Comparison of ENCODE assay signal across 1 cellular context in the genomic region with DNA sequence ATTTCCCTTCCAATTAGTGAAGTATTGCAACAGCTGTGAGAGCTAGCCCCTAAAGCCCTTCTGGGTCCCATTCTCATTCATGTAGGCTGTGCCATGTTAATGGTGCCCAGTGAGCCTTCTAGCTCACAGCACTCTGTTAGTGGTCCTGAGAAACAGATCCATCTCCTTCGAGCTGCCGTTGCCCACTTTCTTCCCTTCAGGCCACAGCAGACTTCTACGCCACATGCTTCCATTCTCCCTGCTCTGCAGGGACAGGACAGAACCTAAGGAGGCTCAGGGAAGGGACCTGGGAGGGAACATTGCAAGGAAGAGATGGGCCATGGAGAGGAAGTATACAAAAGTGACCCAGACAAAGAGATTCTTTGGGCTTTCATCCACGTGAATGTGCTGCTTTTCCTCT.
TF ChIP-seq lines count a peak whose summit lies in the region.

No MANE protein-coding gene starts in this region.

TF ChIP-seq in IMR-90, 13 proteins besides CTCF, POLR2A, EP300 and RAD21:
- TF ChIP-seq MAZ (IDR thresholded peaks at IDR 0.05; ENCODE audit: borderline replicate concordance, low read depth, low read length) = no peak
- no peak for TF ChIP-seq CHD1 (IDR thresholded peaks at IDR 0.05; ENCODE audit: low read depth, low read length)
- TF ChIP-seq, protein P1, sequence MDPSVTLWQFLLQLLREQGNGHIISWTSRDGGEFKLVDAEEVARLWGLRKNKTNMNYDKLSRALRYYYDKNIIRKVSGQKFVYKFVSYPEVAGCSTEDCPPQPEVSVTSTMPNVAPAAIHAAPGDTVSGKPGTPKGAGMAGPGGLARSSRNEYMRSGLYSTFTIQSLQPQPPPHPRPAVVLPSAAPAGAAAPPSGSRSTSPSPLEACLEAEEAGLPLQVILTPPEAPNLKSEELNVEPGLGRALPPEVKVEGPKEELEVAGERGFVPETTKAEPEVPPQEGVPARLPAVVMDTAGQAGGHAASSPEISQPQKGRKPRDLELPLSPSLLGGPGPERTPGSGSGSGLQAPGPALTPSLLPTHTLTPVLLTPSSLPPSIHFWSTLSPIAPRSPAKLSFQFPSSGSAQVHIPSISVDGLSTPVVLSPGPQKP (IDR thresholded peaks at IDR 0.05; ENCODE audit: borderline replicate concordance, low read depth, low read length) = no peak
- no peak for TF ChIP-seq RCOR1 (IDR thresholded peaks at IDR 0.05; ENCODE audit: insufficient replicate concordance, low read length)
- no peak for TF ChIP-seq CEBPB (IDR thresholded peaks at IDR 0.05; ENCODE audit: low read depth, low read length)
- no peak for TF ChIP-seq MAFK (IDR thresholded peaks at IDR 0.05; ENCODE audit: low read depth, low read length)
- TF ChIP-seq RFX5 (IDR thresholded peaks at IDR 0.05; ENCODE audit: low read depth, low read length) = no peak
